In genomic region chr13:50376895-50377575, GRCh38 we compare ENCODE assay signal across 17 cellular contexts.
DNase-seq lines count a peak whose midpoint lies in the region; FAIRE-seq and TF ChIP-seq lines count a peak whose summit lies in the region.
"Had no signal": no experiment of that assay in that cellular context is flagged by ENCODE, and none has a peak within 500 bp of the region (broad histone marks: within the 10 kb centered on the region; RNA-seq: fewer than 3 reads in every experiment).

No MANE protein-coding gene starts in this region.

- H3K36me3 Mint-ChIP-seq in T-helper 2 cell treated with Interferon-gamma antibody and Interleukin-4, amounts not matched to agents 5 μg/mL and 100 μg/mL, for 36 hours (ENCODE audit: low read depth) = no peaks in the 10 kb centered on the region

- peaks cover 26% of the 10 kb centered on the region for H3K9me3 Mint-ChIP-seq in T-helper 2 cell treated with Interferon-gamma antibody and Interleukin-4, amounts not matched to agents 5 μg/mL and 100 μg/mL, for 36 hours

- H3K27ac Mint-ChIP-seq in T-helper 2 cell treated with Interferon-gamma antibody and Interleukin-4, amounts not matched to agents 5 μg/mL and 100 μg/mL, for 36 hours = no peak overlapping the region
- H3K27ac Mint-ChIP-seq: activated naive CD8-positive, alpha-beta T cell treated with anti-CD3 and anti-CD28 coated beads, Interleukin-2, amount 50 U/mL, for 24 hours had no signal

- H2AFZ ChIP-seq in Karpas-422 (ENCODE audit: low read length) = no peak overlapping the region
- H2AFZ ChIP-seq: PC-9 had no signal

- no peak overlapping the region for H3K4me3 Mint-ChIP-seq in T-helper 2 cell treated with Interferon-gamma antibody and Interleukin-4, amounts not matched to agents 5 μg/mL and 100 μg/mL, for 36 hours
- H3K4me3 Mint-ChIP-seq: activated naive CD8-positive, alpha-beta T cell treated with anti-CD3 and anti-CD28 coated beads, Interleukin-2, amount 50 U/mL, for 24 hours had no signal

- H3K9me2 ChIP-seq in Karpas-422 (replicated peaks; ENCODE audit: insufficient read depth, low read length) = no peaks in the 10 kb centered on the region

- DNase-seq in BE2C = no peak
- DNase-seq in Karpas-422 = no peak
- no peak for DNase-seq in brain microvascular endothelial cell
- DNase-seq in kidney = no peak
- no peak for DNase-seq in activated effector memory CD4-positive, alpha-beta T cell treated with Interleukin-2 at 50 U/mL for 16 hours
- no peak for DNase-seq in activated CD4-positive, alpha-beta T cell treated with anti-CD3 and anti-CD28 coated beads for 48 hours
- no peak for DNase-seq in T-helper 2 cell treated with Interferon-gamma antibody and Interleukin-4, amounts not matched to agents 5 μg/mL and 100 μg/mL, for 36 hours (ENCODE audit: low spot score)
- no peak for DNase-seq in NCI-H524 treated with DMSO at 0.1 percent for 48 hours (lab: John Stamatoyannopoulos, UW)
- DNase-seq: activated naive CD8-positive, alpha-beta T cell treated with anti-CD3 and anti-CD28 coated beads, Interleukin-2, amount 50 U/mL, for 24 hours; DMS79 treated with DMSO at 0.1 percent for 48 hours; NCI-H1694 treated with DMSO at 0.1 percent for 48 hours; PC-9; stimulated activated CD4-positive, alpha-beta T cell treated with anti-CD3 and anti-CD28 coated beads, Interleukin-4, amount 100 ng/mL, for 4 hours; stimulated activated naive CD8-positive, alpha-beta T cell treated with anti-CD3 and anti-CD28 coated beads, Interleukin-15, Interleukin-2, amounts not matched to agents 100 U/mL and 50 U/mL, for 24 hours had no signal

- TF ChIP-seq CTCF in BE2C (IDR thresholded peaks at IDR 0.05; ENCODE audit: low read depth, low read length) (peak; percentile 20), brain microvascular endothelial cell (IDR thresholded peaks at IDR 0.05; ENCODE audit: low read depth, low read length, missing control alignments) (peak; percentile 33), kidney (IDR thresholded peaks at IDR 0.05; ENCODE audit: borderline replicate concordance, extremely low read depth, insufficient read depth) (peak; percentile 12)

- intact Hi-C loops in kidney (cut with DNase I) = no loop called here

- no peaks in the 10 kb centered on the region for H4K20me1 ChIP-seq in Karpas-422 (ENCODE audit: insufficient read depth, low read depth, low read length)

- peaks cover 4% of the 10 kb centered on the region for H3K4me1 Mint-ChIP-seq in T-helper 2 cell treated with Interferon-gamma antibody and Interleukin-4, amounts not matched to agents 5 μg/mL and 100 μg/mL, for 36 hours (ENCODE audit: low read depth)
- H3K4me1 Mint-ChIP-seq: activated naive CD8-positive, alpha-beta T cell treated with anti-CD3 and anti-CD28 coated beads, Interleukin-2, amount 50 U/mL, for 24 hours had no signal

- in situ Hi-C loops in brain microvascular endothelial cell (cut with HindIII; ENCODE audit: low pct_ligation_motif_present, low sequenced_read_pairs) = no loop called here

- H3K36me3 ChIP-seq in BE2C (no peaks in the 10 kb centered on the region), Karpas-422 (ENCODE audit: insufficient read depth, low read length) (peaks cover 7% of the 10 kb centered on the region; the same call in 1 of the 2 replicates), brain microvascular endothelial cell (replicated peaks) (no peaks in the 10 kb centered on the region), kidney (ENCODE audit: control insufficient read depth in 1 of 2, insufficient read depth in 2 of 2, low read length in 2 of 2) (no peaks in the 10 kb centered on the region)

- H3K4me2 ChIP-seq in Karpas-422 (ENCODE audit: low read depth, low read length, poor library complexity, severe bottlenecking) = peak overlapping the region; percentile 56
- H3K4me2 ChIP-seq: PC-9 had no signal

- H3K9ac ChIP-seq in Karpas-422 (ENCODE audit: low read length) = no peak overlapping the region
- H3K9ac ChIP-seq in kidney (ENCODE audit: low read length in 2 of 2) = no peak overlapping the region

- peaks cover 66% of the 10 kb centered on the region for H3K27me3 Mint-ChIP-seq in T-helper 2 cell treated with Interferon-gamma antibody and Interleukin-4, amounts not matched to agents 5 μg/mL and 100 μg/mL, for 36 hours (ENCODE audit: low read depth)

- no peaks in the 10 kb centered on the region for H3K79me2 ChIP-seq in Karpas-422 (ENCODE audit: low read length)

- H3K9me3 ChIP-seq in BE2C (no peaks in the 10 kb centered on the region), Karpas-422 (ENCODE audit: low read length) (peaks cover 7% of the 10 kb centered on the region; the same call in 1 of the 2 replicates), kidney (ENCODE audit: control insufficient read depth in 1 of 2, low read length in 2 of 2) (no peaks in the 10 kb centered on the region)

- H3K27me3 ChIP-seq in BE2C (no peaks in the 10 kb centered on the region), Karpas-422 (ENCODE audit: low read length) (no peaks in the 10 kb centered on the region), brain microvascular endothelial cell (replicated peaks) (no peaks in the 10 kb centered on the region)

- H3K27ac ChIP-seq in Karpas-422 (ENCODE audit: low read length) (no peak overlapping the region), brain microvascular endothelial cell (no peak overlapping the region), kidney (ENCODE audit: low read depth in 2 of 2, low read length in 2 of 2) (no peak overlapping the region)
- H3K27ac ChIP-seq: PC-9 had no signal

- no peak for FAIRE-seq in kidney (lab: Jason Lieb, UNC)
- FAIRE-seq: GM12878, HTR-8/SVneo, TTC549 had no signal

- H3K4me3 ChIP-seq in BE2C (ENCODE audit: low read depth, low read length) = no peak overlapping the region
- no peak overlapping the region for H3K4me3 ChIP-seq in Karpas-422 (ENCODE audit: low read length)
- H3K4me3 ChIP-seq in brain microvascular endothelial cell (ENCODE audit: low read depth, low read length) = no peak overlapping the region
- no peak overlapping the region for H3K4me3 ChIP-seq in kidney (ENCODE audit: low read length in 2 of 2)
- H3K4me3 ChIP-seq: GM12878, PC-9 had no signal

- H3K4me1 ChIP-seq in BE2C (no peaks in the 10 kb centered on the region), Karpas-422 (ENCODE audit: low read length) (peaks cover 54% of the 10 kb centered on the region), kidney (ENCODE audit: control insufficient read depth in 1 of 2, insufficient read depth in 1 of 2, low read depth in 1 of 2, low read length in 2 of 2) (no peaks in the 10 kb centered on the region)
